Comparison of ENCODE assay signal across 12 cellular contexts in the genomic region with DNA sequence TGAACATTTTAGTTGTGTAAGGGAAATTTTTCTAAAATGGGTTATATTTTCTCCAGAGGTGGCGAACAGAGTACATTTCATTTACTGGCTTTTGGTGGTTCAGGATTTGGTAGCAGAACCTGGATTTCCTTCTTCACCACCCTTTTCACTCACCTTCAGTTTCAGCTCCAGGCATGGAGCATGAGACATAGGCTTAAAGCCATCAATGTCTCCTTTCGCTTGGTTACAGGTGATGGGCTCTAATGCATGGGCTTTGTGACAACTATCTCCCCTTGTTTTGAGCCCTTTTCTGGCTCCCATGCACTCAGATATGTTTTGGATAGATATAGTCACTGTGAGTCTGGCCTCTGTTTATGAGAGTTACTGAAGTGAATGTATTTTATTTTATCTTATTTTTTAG.
"Had no signal": no experiment of that assay in that cellular context is flagged by ENCODE, and none has a peak within 500 bp of the region (broad histone marks: within the 10 kb centered on the region; RNA-seq: fewer than 3 reads in every experiment).

No MANE protein-coding gene starts in this region.

- H3K27me3 ChIP-seq: colonic mucosa, esophagus squamous epithelium had no signal

- DNase-seq: activated CD4-positive, CD25-positive, alpha-beta regulatory T cell treated with anti-CD3 and anti-CD28 coated beads, Interleukin-2, amount 50 U/mL, for 72 hours; activated naive CD4-positive, alpha-beta T cell; activated T-cell treated with anti-CD3 and anti-CD28 coated beads for 4 hours; colonic mucosa; esophagus squamous epithelium; glutamatergic neuron; immature natural killer cell; SK-N-SH; stimulated activated CD4-positive, alpha-beta T cell treated with anti-CD3 and anti-CD28 coated beads, Interleukin-4, amount 100 ng/mL, for 1 hour; stimulated activated naive CD4-positive, alpha-beta T cell had no signal

- H3K36me3 Mint-ChIP-seq: immature natural killer cell had no signal

- H3K4me1 Mint-ChIP-seq: neural crest cell had no signal

- H3K4me2 ChIP-seq: SK-N-SH had no signal

- H3K27ac ChIP-seq: colonic mucosa had no signal

- H3K4me3 Mint-ChIP-seq: immature natural killer cell, neural crest cell had no signal

- H3K9me3 Mint-ChIP-seq: neural crest cell had no signal

- H3K4me3 ChIP-seq: colonic mucosa, esophagus squamous epithelium, lung had no signal

- H3K36me3 ChIP-seq: colonic mucosa, esophagus squamous epithelium had no signal

- H3K4me1 ChIP-seq: colonic mucosa had no signal

- H3K9me3 ChIP-seq: colonic mucosa, SK-N-SH had no signal
